In genomic region chr2:170432823-170433222, GRCh38 we compare ENCODE assay signal across 25 cellular contexts.
DNase-seq lines count a peak whose midpoint lies in the region; ATAC-seq, FAIRE-seq and TF ChIP-seq lines count a peak whose summit lies in the region.
"Had no signal": no experiment of that assay in that cellular context is flagged by ENCODE, and none has a peak within 500 bp of the region (broad histone marks: within the 10 kb centered on the region; RNA-seq: fewer than 3 reads in every experiment).

No MANE protein-coding gene starts in this region.

- H3K27me3 ChIP-seq in RWPE2 (ENCODE audit: insufficient read depth, poor library complexity, severe bottlenecking) = no peaks in the 10 kb centered on the region
- no peaks in the 10 kb centered on the region for H3K27me3 ChIP-seq in foreskin keratinocyte
- H3K27me3 ChIP-seq in smooth muscle cell (ENCODE audit: low read depth) = no peaks in the 10 kb centered on the region
- H3K27me3 ChIP-seq: BE2C had no signal

- H3K9me3 ChIP-seq in RWPE2 (ENCODE audit: severe bottlenecking) (no peaks in the 10 kb centered on the region), smooth muscle cell (replicated peaks; ENCODE audit: low read depth) (no peaks in the 10 kb centered on the region)
- H3K9me3 ChIP-seq: A549; BE2C; BLaER1 treated with 17β-estradiol and CSF1 and Interleukin-3, amounts not matched to agents 10 nM and 100 nM had no signal

- ATAC-seq in RWPE2 (ENCODE audit: low read depth) = peak; percentile 65; the same call in 1 of the 3 replicates
- ATAC-seq in foreskin keratinocyte = peak; percentile 90
- ATAC-seq: A549, GM12878, GM23338, HCT116 had no signal

- peaks cover 23% of the 10 kb centered on the region for H3F3A ChIP-seq in smooth muscle cell (ENCODE audit: low read depth)

- peak; percentile 41 for FAIRE-seq in GM12891 (lab: Jason Lieb, UNC)
- FAIRE-seq: A549, D721Med, GM12878, GM18507 had no signal

- H3K27ac ChIP-seq in RWPE2 (ENCODE audit: poor library complexity, severe bottlenecking) = no peak overlapping the region
- no peak overlapping the region for H3K27ac ChIP-seq in foreskin keratinocyte
- H3K27ac ChIP-seq in smooth muscle cell (ENCODE audit: low read depth) = no peak overlapping the region
- H3K27ac ChIP-seq: A549; BLaER1 treated with 17β-estradiol and CSF1 and Interleukin-3, amounts not matched to agents 10 nM and 100 nM had no signal

- H3K4me2 ChIP-seq in smooth muscle cell = peak overlapping the region; percentile 2
- H3K4me2 ChIP-seq: A549; BLaER1 treated with 17β-estradiol and CSF1 and Interleukin-3, amounts not matched to agents 10 nM and 100 nM; GM23338 had no signal

- no peaks in the 10 kb centered on the region for H3K36me3 ChIP-seq in RWPE2 (ENCODE audit: low read depth)
- H3K36me3 ChIP-seq in smooth muscle cell (ENCODE audit: low read depth) = no peaks in the 10 kb centered on the region
- H3K36me3 ChIP-seq: BE2C; BLaER1 treated with 17β-estradiol and CSF1 and Interleukin-3, amounts not matched to agents 10 nM and 100 nM had no signal

- 97% methylated on average over 4 of the region's 4 CpGs for WGBS in smooth muscle cell (ENCODE audit: low lambda C conversion rate)

- H3K9ac ChIP-seq in smooth muscle cell (ENCODE audit: low read depth) = no peak overlapping the region
- H3K9ac ChIP-seq: BLaER1 treated with 17β-estradiol and CSF1 and Interleukin-3, amounts not matched to agents 10 nM and 100 nM had no signal

- TF ChIP-seq POLR2A in GM12891 (IDR thresholded peaks at IDR 0.05; ENCODE audit: low read depth, low read length) = no peak

- no peak for DNase-seq in GM12891 (ENCODE audit: insufficient read length, low spot score)
- DNase-seq in RWPE2 (ENCODE audit: low spot score) = no peak
- peak; percentile 32 to 68 for DNase-seq in foreskin keratinocyte
- no peak for DNase-seq in smooth muscle cell (lab: John Stamatoyannopoulos, UW; ENCODE audit: unreplicated experiment)
- no peak for DNase-seq in KG1 (lab: John Stamatoyannopoulos, UW)
- no peak for DNase-seq in stimulated activated CD4-positive, alpha-beta T cell treated with anti-CD3 and anti-CD28 coated beads, Interleukin-2, amount 100 ng/mL, for 48 hours
- no peak for DNase-seq in SIG-M5 (lab: John Stamatoyannopoulos, UW)
- DNase-seq: 8988T; ACHN; AML-193; BE2C; CD4-positive, alpha-beta T cell; CD8-positive, alpha-beta memory T cell; DMS 273 treated with DMSO at 0.1 percent for 48 hours; DMS79; EL; GDM1; H9 had no signal

- H3K79me2 ChIP-seq in smooth muscle cell (ENCODE audit: low read depth) = no peaks in the 10 kb centered on the region

- TF ChIP-seq CTCF in RWPE2 (IDR thresholded peaks at IDR 0.05; ENCODE audit: poor library complexity, severe bottlenecking) (no peak), foreskin keratinocyte (conservative IDR thresholded peaks at IDR 0.05) (no peak), smooth muscle cell (IDR thresholded peaks at IDR 0.05; ENCODE audit: borderline replicate concordance, insufficient read depth, poor library complexity, severe bottlenecking) (no peak)

- H3K4me3 ChIP-seq in RWPE2 (ENCODE audit: severe bottlenecking) = no peak overlapping the region
- H3K4me3 ChIP-seq in smooth muscle cell = no peak overlapping the region
- H3K4me3 ChIP-seq: A549; BLaER1 treated with 17β-estradiol and CSF1 and Interleukin-3, amounts not matched to agents 10 nM and 100 nM; GM12878; GM23338 had no signal

- H4K20me1 ChIP-seq in smooth muscle cell (ENCODE audit: low read depth) = no peaks in the 10 kb centered on the region
- H4K20me1 ChIP-seq: BLaER1 treated with 17β-estradiol and CSF1 and Interleukin-3, amounts not matched to agents 10 nM and 100 nM had no signal

- no peak overlapping the region for H2AFZ ChIP-seq in smooth muscle cell (ENCODE audit: low read depth)
- H2AFZ ChIP-seq: GM23338 had no signal

- H3K4me1 ChIP-seq in RWPE2 (ENCODE audit: insufficient read depth, poor library complexity, severe bottlenecking) (no peaks in the 10 kb centered on the region), foreskin keratinocyte (peaks cover 6% of the 10 kb centered on the region), smooth muscle cell (ENCODE audit: low read depth) (peaks cover 22% of the 10 kb centered on the region)
- H3K4me1 ChIP-seq: A549, BE2C had no signal

TF ChIP-seq in GM12891, 5 proteins besides CTCF, POLR2A, EP300 and RAD21:
- no peak for TF ChIP-seq TAF1 (IDR thresholded peaks at IDR 0.05; ENCODE audit: low read depth, low read length)
- no peak for TF ChIP-seq SPI1 (IDR thresholded peaks at IDR 0.05; ENCODE audit: low read depth, low read length)
- no peak for TF ChIP-seq PAX5 (IDR thresholded peaks at IDR 0.05; ENCODE audit: insufficient read depth, low read length, severe bottlenecking)
- TF ChIP-seq POU2F2 (IDR thresholded peaks at IDR 0.05; ENCODE audit: low read depth, low read length) = no peak
- TF ChIP-seq POLR2AphosphoS5 (IDR thresholded peaks at IDR 0.05; ENCODE audit: low read depth, low read length) = no peak
TF ChIP-seq in GM12891: peak in this region for 0.

Comparison
In these comparisons a context has a peak if more than half of its experiments do, and no peak if none do; other contexts are left out.
1. DNase-seq: peak in foreskin keratinocyte (2 of 2); none in GM12891 (single experiment), RWPE2 (single experiment), smooth muscle cell (single experiment), KG1 (single experiment), stimulated activated CD4-positive, alpha-beta T cell treated with anti-CD3 and anti-CD28 coated beads, Interleukin-2, amount 100 ng/mL, for 48 hours (0 of 2) and SIG-M5 (single experiment).